Comparison of ENCODE assay signal across 1 cellular context in the genomic region with DNA sequence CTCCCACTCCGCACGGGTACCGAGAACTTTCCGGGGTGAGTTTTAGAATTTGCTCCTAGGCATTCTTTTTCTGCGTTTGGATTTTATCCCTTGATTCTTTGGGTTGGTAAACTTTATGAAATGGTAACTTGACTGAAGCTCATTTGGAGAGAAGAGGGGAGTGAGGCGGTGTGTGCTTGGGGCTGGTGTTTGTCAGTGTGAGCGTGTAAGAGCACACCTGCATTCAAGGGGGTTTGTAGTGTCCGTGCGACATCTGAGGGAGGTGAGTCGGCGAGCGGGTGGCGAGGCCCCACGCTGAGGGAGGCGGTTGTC.
TF ChIP-seq lines count a peak whose summit lies in the region.

No MANE protein-coding gene starts in this region.

TF ChIP-seq in HepG2, 621 proteins besides CTCF, POLR2A, EP300 and RAD21 (continued from another document):
- TF ChIP-seq FUBP1 (CRISPR knock-in tag; IDR thresholded peaks at IDR 0.05; ENCODE audit: borderline replicate concordance) (no peak), ZNF788 (CRISPR knock-in tag; IDR thresholded peaks at IDR 0.05; ENCODE audit: borderline replicate concordance) (0 out of 2 replicates have a peak, but pooled peaks have one; percentile 42), AFF4 (CRISPR knock-in tag; IDR thresholded peaks at IDR 0.05) (0 out of 2 replicates have a peak, but pooled peaks have one; percentile 54)
